In genomic region chr1:151399890-151400235, GRCh38 we compare ENCODE assay signal across 8 cellular contexts. TPM values are rescaled to one million over a fixed set of nuclear protein-coding genes. Genes with fewer than 3 reads are reported as not detected.
DNase-seq lines count a peak whose midpoint lies in the region; ATAC-seq and TF ChIP-seq lines count a peak whose summit lies in the region.

No MANE protein-coding gene starts in this region.

- no peaks in the 10 kb centered on the region for H3K27me3 Mint-ChIP-seq in activated naive CD4-positive, alpha-beta T cell treated with anti-CD3 and anti-CD28 coated beads for 36 hours (ENCODE audit: low read depth)

- no peaks in the 10 kb centered on the region for H3K9me3 Mint-ChIP-seq in activated naive CD4-positive, alpha-beta T cell treated with anti-CD3 and anti-CD28 coated beads for 36 hours

- 0 to 1% (median 0%) methylated on average over 5 to 19 of the region's 19 CpGs for WGBS in heart left ventricle, 4 donors
- WGBS in psoas muscle, 3 donors: 0% methylated on average over 15 to 19 of the region's 19 CpGs

- H3K4me3 ChIP-seq in HL-60 (replicated peaks; ENCODE audit: insufficient read depth, low read length): peak overlapping the region; percentile 88
- H3K4me3 ChIP-seq in heart left ventricle: peak overlapping the region; percentile 33 to 100 (median 82)
- H3K4me3 ChIP-seq in psoas muscle: peak overlapping the region; percentile 91

- peaks cover 35% of the 10 kb centered on the region for H3K36me3 Mint-ChIP-seq in activated naive CD4-positive, alpha-beta T cell treated with anti-CD3 and anti-CD28 coated beads for 36 hours (ENCODE audit: low read depth)

- H3K27ac ChIP-seq in HL-60 (replicated peaks) (peak overlapping the region; percentile 79), heart left ventricle (peak overlapping the region; percentile 64 to 94 (median 86)), psoas muscle (peak overlapping the region; percentile 98)

- H3K27me3 ChIP-seq in HL-60 (ENCODE audit: insufficient read depth, poor library complexity, severe bottlenecking): no peaks in the 10 kb centered on the region
- H3K27me3 ChIP-seq in heart left ventricle: no peaks in the 10 kb centered on the region
- no peaks in the 10 kb centered on the region for H3K27me3 ChIP-seq in psoas muscle (ENCODE audit: insufficient read depth in 3 of 3, low read length in 2 of 3)

- peak overlapping the region; percentile 94 for H3K27ac Mint-ChIP-seq in activated naive CD4-positive, alpha-beta T cell treated with anti-CD3 and anti-CD28 coated beads for 36 hours

- peak overlapping the region; percentile 85 for H3K9ac ChIP-seq in ES-I3 (ENCODE audit: low read depth, low read length)

- H3K9me3 ChIP-seq in ES-I3 (ENCODE audit: control insufficient read depth, insufficient read depth, low read length) (no peaks in the 10 kb centered on the region), heart left ventricle (peaks cover 0 to under 1% (median 0%) of the 10 kb centered on the region in 12 donors), psoas muscle (no peaks in the 10 kb centered on the region)

- peak overlapping the region; percentile 84 for H3K4me3 Mint-ChIP-seq in activated naive CD4-positive, alpha-beta T cell treated with anti-CD3 and anti-CD28 coated beads for 36 hours

- H3K4me1 Mint-ChIP-seq in activated naive CD4-positive, alpha-beta T cell treated with anti-CD3 and anti-CD28 coated beads for 36 hours (ENCODE audit: low read depth): peaks cover 26% of the 10 kb centered on the region

- DNase-seq in HL-60 (ENCODE audit: low read depth in 1 of 2, low spot score in 1 of 2) (peak in 1 of 2 experiments; percentile 8), heart left ventricle (peak in 1 of 5 donors; percentile 31), psoas muscle (peak in 1 of 2 donors; percentile 54), NCI-H2171 (lab: John Stamatoyannopoulos, UW) (no peak), SIG-M5 treated with dmso at 0.1 percent for 504 hours (lab: John Stamatoyannopoulos, UW; ENCODE audit: unreplicated experiment) (no peak)
- peak; percentile 40 for DNase-seq in activated naive CD4-positive, alpha-beta T cell treated with anti-CD3 and anti-CD28 coated beads for 36 hours

- CTCF ChIA-PET in activated naive CD4-positive, alpha-beta T cell treated with anti-CD3 and anti-CD28 coated beads for 36 hours (lab: Charles Lee): interaction anchor here (1.1 to 1.2 kb wide), 3 partner anchors 54 to 99 kb away, joined by 3 to 4 read pairs (median 4); no protein-coding TSS in a partner anchor

- peak in 3 of 4 donors; percentile 19 to 29 (median 23) for ATAC-seq in heart left ventricle
- ATAC-seq in psoas muscle: peak; percentile 30 to 60 (median 44)
- ATAC-seq in GM19395 (IDR thresholded peaks at IDR 0.05; ENCODE audit: unreplicated experiment): no peak

- intact Hi-C loops in activated naive CD4-positive, alpha-beta T cell treated with anti-CD3 and anti-CD28 coated beads for 36 hours (cut with micrococcal nuclease): loop anchor here (1.0 kb wide), 5 partner anchors 53 to 202 kb away; partner anchors contain the start of genes PIP5K1A and RFX5
- intact Hi-C loops in heart left ventricle (cut with DNase I) (loop anchor here (1.0 to 10.0 kb wide), 15 partner anchors 27 to 205 kb away; partner anchors contain the start of genes RFX5 (in 5 of the 10), PI4KB (in 2 of the 10), PIP5K1A (in 1 of the 10) and SELENBP1 (in 1 of the 10)), psoas muscle (cut with DNase I) (loop anchor here (2.0 to 10.0 kb wide), 4 partner anchors 53 to 118 kb away; partner anchors contain the start of genes RFX5 (in 2 of the 2) and ZNF687 (in 1 of the 2))

- TF ChIP-seq CTCF in HL-60 (IDR thresholded peaks at IDR 0.05; ENCODE audit: insufficient read depth, low read length) (no peak), heart left ventricle (IDR thresholded peaks at IDR 0.05) (no peak), psoas muscle (IDR thresholded peaks at IDR 0.05) (no peak)

- no peak for TF ChIP-seq POLR2A in heart left ventricle (IDR thresholded peaks at IDR 0.05)

- H3K36me3 ChIP-seq in ES-I3 (ENCODE audit: insufficient read depth, low read length): peaks cover 1% of the 10 kb centered on the region; the same call in 1 of the 2 replicates
- peaks cover 0 to 47% (median 46%) of the 10 kb centered on the region in 9 donors for H3K36me3 ChIP-seq in heart left ventricle
- peaks cover 10 to 48% of the 10 kb centered on the region in 2 donors for H3K36me3 ChIP-seq in psoas muscle (ENCODE audit: insufficient read depth in 1 of 2, low read depth in 1 of 2)

- H3K4me1 ChIP-seq in ES-I3 (ENCODE audit: insufficient read depth, low read length) (no peaks in the 10 kb centered on the region), heart left ventricle (peaks cover 3 to 18% (median 14%) of the 10 kb centered on the region in 12 donors), psoas muscle (peaks cover 11% of the 10 kb centered on the region)

RNA-seq across cellular contexts. Expression of gene PSMB4, which starts 0.5 kb away (rescaled TPM):
- total RNA-seq in activated naive CD4-positive, alpha-beta T cell treated with anti-CD3 and anti-CD28 coated beads for 36 hours: 100 to 1,000 TPM; 394 to 398 TPM
- 100 to 1,000 TPM; 173 to 237 (median 212) TPM for total RNA-seq in heart left ventricle
- polyA plus RNA-seq in heart left ventricle: 100 to 1,000 TPM; 345 to 367 TPM
- 100 to 1,000 TPM; 149 to 285 (median 230) TPM for total RNA-seq in psoas muscle
- 100 to 1,000 TPM; 354 to 521 (median 465) TPM for polyA plus RNA-seq in psoas muscle

RNA-seq across cellular contexts. Expression of gene SELENBP1, which starts 27.4 kb away (rescaled TPM):
- total RNA-seq in activated naive CD4-positive, alpha-beta T cell treated with anti-CD3 and anti-CD28 coated beads for 36 hours: not detected
- total RNA-seq in heart left ventricle: 10 to 100 TPM; 27.6 to 97.8 (median 48.7) TPM
- polyA plus RNA-seq in heart left ventricle: 10 to 100 TPM; 14.3 to 37.9 TPM
- total RNA-seq in psoas muscle: 10 to 100 TPM; 19.7 to 89.2 (median 56.3) TPM
- 10 to 100 TPM; 12.7 to 41.2 (median 26.7) TPM for polyA plus RNA-seq in psoas muscle

RNA-seq across cellular contexts. Expression of gene RFX5, which starts 52.8 kb away (rescaled TPM):
- 10 to 100 TPM; 62.3 to 63.4 TPM for total RNA-seq in activated naive CD4-positive, alpha-beta T cell treated with anti-CD3 and anti-CD28 coated beads for 36 hours
- total RNA-seq in heart left ventricle (10 to 100 TPM; 14.0 to 49.3 (median 22.1) TPM), psoas muscle (10 to 100 TPM; 16.9 to 38.7 (median 21.6) TPM)
- polyA plus RNA-seq in heart left ventricle (10 to 100 TPM; 10.8 to 11.3 TPM), psoas muscle (10 to 100 TPM in 1 of 3 donors, 1 to 10 TPM in 2; 4.7 to 36.3 (median 8.5) TPM)

RNA-seq across cellular contexts. Expression of gene POGZ, which starts 59.4 kb away (rescaled TPM):
- total RNA-seq in activated naive CD4-positive, alpha-beta T cell treated with anti-CD3 and anti-CD28 coated beads for 36 hours: 10 to 100 TPM; 69.7 to 73.7 TPM
- total RNA-seq in heart left ventricle (10 to 100 TPM; 26.0 to 64.3 (median 35.5) TPM), psoas muscle (10 to 100 TPM; 26.5 to 45.1 (median 41.8) TPM)
- polyA plus RNA-seq in heart left ventricle (10 to 100 TPM; 11.4 to 20.6 TPM), psoas muscle (10 to 100 TPM in 1 of 3 donors, 1 to 10 TPM in 2; 6.7 to 13.8 (median 8.5) TPM)

Comparison
In these comparisons a context has a peak if more than half of its experiments do, and no peak if none do; other contexts are left out.
1. RNA of gene SELENBP1, which starts 27.4 kb away (total RNA-seq): 19.7 to 89.2 TPM in psoas muscle and 27.6 to 97.8 TPM in heart left ventricle; not detected in activated naive CD4-positive, alpha-beta T cell treated with anti-CD3 and anti-CD28 coated beads for 36 hours; every median in the first group is over 10 times any median in the second.
2. Peak in every context shown above with its lines, with median percentiles within 50 percentile points of each other: H3K27ac ChIP-seq and H3K4me3 ChIP-seq.